Comparison of ENCODE assay signal across 20 cellular contexts in genomic region chr12:121154793-121155375, GRCh38. TPM values are rescaled to one million over a fixed set of nuclear protein-coding genes. Genes with fewer than 3 reads are reported as not detected.
A peak's percentile ranks its signal among the peaks of the same experiment; 100 is the strongest.
DNase-seq lines count a peak whose midpoint lies in the region; ATAC-seq and TF ChIP-seq lines count a peak whose summit lies in the region.
"Had no signal": no experiment of that assay in that cellular context is flagged by ENCODE, and none has a peak within 500 bp of the region (broad histone marks: within the 10 kb centered on the region; RNA-seq: fewer than 3 reads in every experiment).

No MANE protein-coding gene starts in this region.

- peaks cover 8% of the 10 kb centered on the region for H3F3A ChIP-seq in neural progenitor cell (ENCODE audit: low read depth)

- H3K79me2 ChIP-seq in neural progenitor cell (ENCODE audit: low read depth), result no peaks in the 10 kb centered on the region

- WGBS in adrenal gland, 4 donors, result 85 to 94% (median 88%) methylated on average over 14 of the region's 14 CpGs

- peaks cover 26% of the 10 kb centered on the region for H3K4me1 Mint-ChIP-seq in neural progenitor cell
- H3K4me1 Mint-ChIP-seq in progenitor cell of endocrine pancreas (ENCODE audit: low read depth), result no peaks in the 10 kb centered on the region

- H3K4me2 ChIP-seq in neural progenitor cell, result peak overlapping the region; percentile 54
- H3K4me2 ChIP-seq: BLaER1 treated with 17β-estradiol and CSF1 and Interleukin-3, amounts not matched to agents 10 nM and 100 nM; SK-N-SH had no signal

- H3K9ac ChIP-seq in neural progenitor cell, result no peak overlapping the region
- H3K9ac ChIP-seq: BLaER1 treated with 17β-estradiol and CSF1 and Interleukin-3, amounts not matched to agents 10 nM and 100 nM; SK-N-SH had no signal

- H3K9me3 Mint-ChIP-seq in neural progenitor cell (peaks cover 3% of the 10 kb centered on the region), progenitor cell of endocrine pancreas (ENCODE audit: low read depth) (no peaks in the 10 kb centered on the region)
- H3K9me3 Mint-ChIP-seq: CD4-positive, alpha-beta T cell had no signal

- H3K27ac Mint-ChIP-seq in neural progenitor cell (peak overlapping the region; percentile 64), progenitor cell of endocrine pancreas (no peak overlapping the region)
- H3K27ac Mint-ChIP-seq: CD4-positive, alpha-beta T cell had no signal

- H3K4me1 ChIP-seq in neural progenitor cell, result peaks cover 16% of the 10 kb centered on the region
- H3K4me1 ChIP-seq in adrenal gland (replicated peaks in 1 of 2), result no peaks in the 10 kb centered on the region

- H3K27ac ChIP-seq in angular gyrus (ENCODE audit: low read depth, low read length), result peak overlapping the region; percentile 89
- peak overlapping the region; percentile 46 to 95 (median 86) for H3K27ac ChIP-seq in dorsolateral prefrontal cortex
- H3K27ac ChIP-seq in neural progenitor cell, result no peak overlapping the region
- H3K27ac ChIP-seq in adrenal gland, result no peak overlapping the region
- H3K27ac ChIP-seq: BLaER1 treated with 17β-estradiol and CSF1 and Interleukin-3, amounts not matched to agents 10 nM and 100 nM had no signal

- intact Hi-C loops in dorsolateral prefrontal cortex (cut with DNase I) (loop anchor here in 1 of 2 donors (2.0 kb wide), 1 partner anchor 20 kb away; no protein-coding TSS in a partner anchor), adrenal gland (cut with DNase I) (no loop called here)

- H3K27me3 Mint-ChIP-seq in neural progenitor cell (ENCODE audit: insufficient read depth, low read depth) (peaks cover 8% of the 10 kb centered on the region), progenitor cell of endocrine pancreas (peaks cover 41% of the 10 kb centered on the region)
- H3K27me3 Mint-ChIP-seq: CD4-positive, alpha-beta T cell had no signal

- no peak for TF ChIP-seq POLR2A in adrenal gland (IDR thresholded peaks at IDR 0.05)

- H3K9me3 ChIP-seq in neural progenitor cell (ENCODE audit: low read depth) (no peaks in the 10 kb centered on the region), adrenal gland (replicated peaks in 1 of 3) (no peaks in the 10 kb centered on the region)
- H3K9me3 ChIP-seq: SK-N-SH had no signal

- H3K36me3 ChIP-seq in neural progenitor cell (no peaks in the 10 kb centered on the region), adrenal gland (replicated peaks in 1 of 2) (no peaks in the 10 kb centered on the region)

- no peak overlapping the region for H2AFZ ChIP-seq in neural progenitor cell (replicated peaks)

- no peaks in the 10 kb centered on the region for H4K20me1 ChIP-seq in neural progenitor cell (ENCODE audit: low read depth)

- H3K4me3 ChIP-seq in dorsolateral prefrontal cortex (no peak overlapping the region), neural progenitor cell (no peak overlapping the region), adrenal gland (no peak overlapping the region)
- H3K4me3 ChIP-seq: BLaER1 treated with 17β-estradiol and CSF1 and Interleukin-3, amounts not matched to agents 10 nM and 100 nM; K562 had no signal

- no peak for ATAC-seq in HG02588 (IDR thresholded peaks at IDR 0.05; ENCODE audit: unreplicated experiment)
- ATAC-seq: K562, PC-3 had no signal

- H3K4me3 Mint-ChIP-seq in neural progenitor cell (no peak overlapping the region), progenitor cell of endocrine pancreas (ENCODE audit: low read depth) (no peak overlapping the region)
- H3K4me3 Mint-ChIP-seq: CD4-positive, alpha-beta T cell had no signal

- H3K27me3 ChIP-seq in dorsolateral prefrontal cortex (no peaks in the 10 kb centered on the region), neural progenitor cell (peaks cover 5% of the 10 kb centered on the region), adrenal gland (no peaks in the 10 kb centered on the region)
- H3K27me3 ChIP-seq: BLaER1 treated with 17β-estradiol and CSF1 and Interleukin-3, amounts not matched to agents 10 nM and 100 nM had no signal

- TF ChIP-seq CTCF in dorsolateral prefrontal cortex (IDR thresholded peaks at IDR 0.05 in 54 of 56, conservative IDR thresholded peaks at IDR 0.05 in 2 of 56; ENCODE audit: low read depth in 1 of 56, partially characterized antibody in 56 of 56) (no peak), neural progenitor cell (IDR thresholded peaks at IDR 0.05) (no peak), adrenal gland (IDR thresholded peaks at IDR 0.05) (no peak), progenitor cell of endocrine pancreas (IDR thresholded peaks at IDR 0.05; ENCODE audit: unreplicated experiment) (no peak)

- DNase-seq in dorsolateral prefrontal cortex (peak in 3 of 10 donors; percentile 41 to 64 (median 47)), neural progenitor cell (ENCODE audit: low spot score) (no peak), adrenal gland (no peak), progenitor cell of endocrine pancreas (ENCODE audit: low spot score, unreplicated experiment) (no peak), NCI-H2171 (lab: John Stamatoyannopoulos, UW) (no peak)
- DNase-seq: AML-193; CD4-positive, alpha-beta T cell; DMS53; Kasumi-1; NCI-H1092 treated with DMSO at 0.1 percent for 48 hours; NCI-H1436; NCI-H187; NCI-H524 treated with DMSO at 0.1 percent for 48 hours; NCI-H774; PC-3; SK-N-SH had no signal

- peaks cover 2% of the 10 kb centered on the region for H3K36me3 Mint-ChIP-seq in neural progenitor cell
- H3K36me3 Mint-ChIP-seq in progenitor cell of endocrine pancreas (ENCODE audit: insufficient read depth), result no peaks in the 10 kb centered on the region

RNA-seq across cellular contexts. Expression of gene P2RX7, which starts 22.2 kb away (rescaled TPM):
- total RNA-seq in dorsolateral prefrontal cortex, result 100 to 1,000 TPM in 20 of 120 experiments, 10 to 100 TPM in 100; 21.6 to 148 (median 62.3) TPM
- 0.46 and 0.71 TPM in 2 replicates for total RNA-seq in neural progenitor cell (ENCODE audit: low replicate concordance)
- total RNA-seq in adrenal gland, result 10 to 100 TPM in 2 of 8 donors, 1 to 10 TPM in 6; 2.8 to 13.5 (median 7.8) TPM
- polyA plus RNA-seq in adrenal gland, result 10 to 100 TPM in 1 of 3 donors, 1 to 10 TPM in 2; 2.0 to 10.5 (median 2.4) TPM
- total RNA-seq in progenitor cell of endocrine pancreas, result not detected in 2 replicates

RNA-seq across cellular contexts. Expression of gene P2RX4, which starts 55.0 kb away (rescaled TPM):
- 10 to 100 TPM in 98 of 120 experiments, 1 to 10 TPM in 22; 7.6 to 21.4 (median 12.6) TPM for total RNA-seq in dorsolateral prefrontal cortex
- 10.3 and 30.7 TPM in 2 replicates for total RNA-seq in neural progenitor cell (ENCODE audit: low replicate concordance)
- 100 to 1,000 TPM in 2 of 8 donors, 10 to 100 TPM in 6; 15.2 to 114 (median 53.7) TPM for total RNA-seq in adrenal gland
- 10 to 100 TPM; 13.3 to 50.0 (median 29.2) TPM for polyA plus RNA-seq in adrenal gland
- 23.9 and 28.3 TPM in 2 replicates for total RNA-seq in progenitor cell of endocrine pancreas

Comparison
In these comparisons a context has a peak if more than half of its experiments do, and no peak if none do; other contexts are left out.
1. H3K27ac ChIP-seq: peak in angular gyrus (single experiment) and dorsolateral prefrontal cortex (59 of 59); none in neural progenitor cell (single experiment) and adrenal gland (0 of 5).